In genomic region chr7:142231716-142232115, GRCh38 we compare ENCODE assay signal across 11 cellular contexts. TPM values are rescaled to one million over a fixed set of nuclear protein-coding genes. Genes with fewer than 3 reads are reported as not detected.
DNase-seq lines count a peak whose midpoint lies in the region; ATAC-seq and TF ChIP-seq lines count a peak whose summit lies in the region.
"Had no signal": no experiment of that assay in that cellular context is flagged by ENCODE, and none has a peak within 500 bp of the region (broad histone marks: within the 10 kb centered on the region; RNA-seq: fewer than 3 reads in every experiment).

No MANE protein-coding gene starts in this region.

- H3K4me2 ChIP-seq in DND-41 (ENCODE audit: insufficient read depth, low read length) (no peak overlapping the region), HCT116 (ENCODE audit: low read length) (peak overlapping the region; percentile 43; the same call in 1 of the 2 replicates)

- no peaks in the 10 kb centered on the region for H3K9me2 ChIP-seq in HCT116 (ENCODE audit: insufficient read depth)

- no peaks in the 10 kb centered on the region for H3K36me3 Mint-ChIP-seq in activated CD4-positive, alpha-beta memory T cell treated with anti-CD3 and anti-CD28 coated beads for 36 hours

- H2AFZ ChIP-seq in DND-41 (ENCODE audit: low read depth, low read length) (no peak overlapping the region), HCT116 (ENCODE audit: low read depth, low read length, poor library complexity, severe bottlenecking) (peak overlapping the region; percentile 73)

- no peaks in the 10 kb centered on the region for H3K9me3 Mint-ChIP-seq in activated CD4-positive, alpha-beta memory T cell treated with anti-CD3 and anti-CD28 coated beads for 36 hours

- peaks cover 3% of the 10 kb centered on the region for H3K27me3 ChIP-seq in DND-41 (ENCODE audit: insufficient read depth, low read length, poor library complexity)
- peaks cover 8% of the 10 kb centered on the region; the same call in 1 of the 2 replicates for H3K27me3 ChIP-seq in HCT116 (ENCODE audit: insufficient read depth, low read length)

- H3K9ac ChIP-seq in DND-41 (ENCODE audit: low read depth, low read length) = no peak overlapping the region
- H3K9ac ChIP-seq in HCT116 (ENCODE audit: low read length) = no peak overlapping the region

- RAD21 ChIA-PET in HCT116 (lab: Charles Lee; ENCODE audit: low non-redundant PET in 1 of 2, low total read pairs in 2 of 2, uncharacterized antibody in 2 of 2, unreplicated experiment in 2 of 2) = no interaction called here

- H3K4me1 ChIP-seq in DND-41 (ENCODE audit: insufficient read depth, low read length) = no peaks in the 10 kb centered on the region
- H3K4me1 ChIP-seq in HCT116 (ENCODE audit: control insufficient read depth in 1 of 2, insufficient read depth in 2 of 2, low read length in 2 of 2) = peaks cover 4 to 8% of the 10 kb centered on the region in 2 experiments; a peak in 3 of 4 replicates

- BruUV-seq in HCT116 (replicated peaks; lab: Mats Ljungman, UMichigan) = no TSS peak

- DNase-seq in DND-41 (no peak), HCT116 (ENCODE audit: low read depth, low spot score) (peak; percentile 46), RPMI7951 (ENCODE audit: low read depth) (peak; percentile 24), kidney tubule cell (ENCODE audit: low spot score) (peak; percentile 6), GM19240 (ENCODE audit: insufficient read length, low spot score) (no peak), cardiac septum (ENCODE audit: low spot score) (no peak)
- no peak for DNase-seq in activated CD4-positive, alpha-beta memory T cell treated with anti-CD3 and anti-CD28 coated beads for 36 hours
- DNase-seq: NCI-H1092 had no signal

- TF ChIP-seq CTCF in DND-41 (IDR thresholded peaks at IDR 0.05; ENCODE audit: borderline replicate concordance, extremely low read depth, low read length, poor library complexity, severe bottlenecking) (peak; percentile 16), HCT116 (IDR thresholded peaks at IDR 0.05 in 2 of 3, conservative IDR thresholded peaks at IDR 0.05 in 1 of 3; ENCODE audit: borderline replicate concordance in 1 of 3, insufficient read depth in 1 of 3, low read depth in 2 of 3, low read length in 2 of 3) (peak in 2 of 3 experiments; percentile 53 to 59; a peak in 4 of 6 replicates)

- POLR2A ChIA-PET in HCT116 (lab: Charles Lee) = no interaction called here
- POLR2A ChIA-PET in activated CD4-positive, alpha-beta memory T cell treated with anti-CD3 and anti-CD28 coated beads for 36 hours (lab: Charles Lee) = no interaction called here

- peaks cover 15% of the 10 kb centered on the region for H3K27me3 Mint-ChIP-seq in activated CD4-positive, alpha-beta memory T cell treated with anti-CD3 and anti-CD28 coated beads for 36 hours

- no peaks in the 10 kb centered on the region for H3K9me3 ChIP-seq in DND-41 (ENCODE audit: insufficient read depth, low read length, severe bottlenecking)
- H3K9me3 ChIP-seq in HCT116 (ENCODE audit: control insufficient read depth in 1 of 2, insufficient read depth in 1 of 2, low read depth in 1 of 2, low read length in 2 of 2) = no peaks in the 10 kb centered on the region

- CTCF ChIA-PET in HCT116 (lab: Charles Lee) = interaction anchor here (1.9 kb wide), 1 partner anchor 69 kb away, joined by 7 read pairs; no protein-coding TSS in a partner anchor
- CTCF ChIA-PET in activated CD4-positive, alpha-beta memory T cell treated with anti-CD3 and anti-CD28 coated beads for 36 hours (lab: Charles Lee) = no interaction called here

- no peak overlapping the region for H3K4me3 Mint-ChIP-seq in activated CD4-positive, alpha-beta memory T cell treated with anti-CD3 and anti-CD28 coated beads for 36 hours

- H3K4me1 Mint-ChIP-seq in activated CD4-positive, alpha-beta memory T cell treated with anti-CD3 and anti-CD28 coated beads for 36 hours (ENCODE audit: low read depth) = no peaks in the 10 kb centered on the region

- ATAC-seq in DND-41 (ENCODE audit: insufficient read depth, low read depth) (no peak), HCT116 (peak; percentile 100), GM21423 (IDR thresholded peaks at IDR 0.05; ENCODE audit: unreplicated experiment) (no peak)

- H3K27ac ChIP-seq in DND-41 (ENCODE audit: low read length) (no peak overlapping the region), HCT116 (ENCODE audit: low read depth, low read length) (no peak overlapping the region)

- no peaks in the 10 kb centered on the region for H4K20me1 ChIP-seq in DND-41 (ENCODE audit: insufficient read depth, low read length)
- no peaks in the 10 kb centered on the region for H4K20me1 ChIP-seq in HCT116 (ENCODE audit: insufficient read depth)

- H3K36me3 ChIP-seq in DND-41 (ENCODE audit: insufficient read depth, low read length) (no peaks in the 10 kb centered on the region), HCT116 (ENCODE audit: control insufficient read depth in 1 of 2, insufficient read depth in 2 of 2, low read length in 2 of 2) (no peaks in the 10 kb centered on the region)

- peak; percentile 33; the same call in 1 of the 2 replicates for TF ChIP-seq RAD21 in HCT116 (IDR thresholded peaks at IDR 0.05; ENCODE audit: low read depth)

- no peaks in the 10 kb centered on the region for H3K79me2 ChIP-seq in DND-41 (ENCODE audit: insufficient read depth, low read length)
- H3K79me2 ChIP-seq in HCT116 (ENCODE audit: insufficient read depth, low read length) = no peaks in the 10 kb centered on the region

- no peak overlapping the region for H3K4me3 ChIP-seq in DND-41 (ENCODE audit: low read depth in 1 of 2, low read length in 2 of 2)
- H3K4me3 ChIP-seq in HCT116 (replicated peaks in 1 of 2; ENCODE audit: low read depth in 1 of 2, low read length in 2 of 2) = no peak overlapping the region

- intact Hi-C loops in HCT116 (cut with micrococcal nuclease) (no loop called here), cardiac septum (cut with DNase I) (no loop called here)
- intact Hi-C loops in activated CD4-positive, alpha-beta memory T cell treated with anti-CD3 and anti-CD28 coated beads for 36 hours (cut with micrococcal nuclease) = no loop called here

- no peak overlapping the region for H3K27ac Mint-ChIP-seq in activated CD4-positive, alpha-beta memory T cell treated with anti-CD3 and anti-CD28 coated beads for 36 hours

- no peak for TF ChIP-seq POLR2A in HCT116 (IDR thresholded peaks at IDR 0.05; ENCODE audit: borderline replicate concordance, extremely low read depth, insufficient read depth, insufficient read length)

TF ChIP-seq in HCT116, 20 proteins besides CTCF, POLR2A, EP300 and RAD21:
- TF ChIP-seq, protein P1, sequence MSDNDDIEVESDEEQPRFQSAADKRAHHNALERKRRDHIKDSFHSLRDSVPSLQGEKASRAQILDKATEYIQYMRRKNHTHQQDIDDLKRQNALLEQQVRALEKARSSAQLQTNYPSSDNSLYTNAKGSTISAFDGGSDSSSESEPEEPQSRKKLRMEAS (IDR thresholded peaks at IDR 0.05) = peak; percentile 59
- TF ChIP-seq, protein P2, sequence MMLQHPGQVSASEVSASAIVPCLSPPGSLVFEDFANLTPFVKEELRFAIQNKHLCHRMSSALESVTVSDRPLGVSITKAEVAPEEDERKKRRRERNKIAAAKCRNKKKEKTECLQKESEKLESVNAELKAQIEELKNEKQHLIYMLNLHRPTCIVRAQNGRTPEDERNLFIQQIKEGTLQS (IDR thresholded peaks at IDR 0.05) = no peak

RNA-seq across cellular contexts. Expression of gene PRSS58, which starts 26.1 kb away (rescaled TPM):
- not detected for total RNA-seq in HCT116 (2021; ENCODE audit: unreplicated experiment)
- polyA plus RNA-seq in HCT116 (2012) = not detected in 2 replicates
- not detected in 2 replicates for total RNA-seq in RPMI7951 (2014; rRNA removed; shearing (Covaris generic))
- not detected for total RNA-seq in activated CD4-positive, alpha-beta memory T cell treated with anti-CD3 and anti-CD28 coated beads for 36 hours
- not detected for total RNA-seq in cardiac septum
- total RNA-seq: bronchial epithelial cell, mesenteric fat pad had no signal

Comparison
In these comparisons a context has a peak if more than half of its experiments do, and no peak if none do; other contexts are left out.
1. DNase-seq: peak in HCT116 (single experiment), RPMI7951 (single experiment) and kidney tubule cell (single experiment); none in DND-41 (single experiment), GM19240 (single experiment), activated CD4-positive, alpha-beta memory T cell treated with anti-CD3 and anti-CD28 coated beads for 36 hours (single experiment) and cardiac septum (single experiment).